Comparison of ENCODE assay signal across 8 cellular contexts in genomic region chr2:72915076-72915906, GRCh38. TPM values are rescaled to one million over a fixed set of nuclear protein-coding genes. Genes with fewer than 3 reads are reported as not detected.
A peak's percentile ranks its signal among the peaks of the same experiment; 100 is the strongest.
DNase-seq lines count a peak whose midpoint lies in the region; ATAC-seq and TF ChIP-seq lines count a peak whose summit lies in the region.

No MANE protein-coding gene starts in this region.

- peak overlapping the region; percentile 70 for H2AK5ac ChIP-seq in neuronal stem cell (ENCODE audit: low read depth, low read length)

- no peak overlapping the region for H2BK12ac ChIP-seq in neuronal stem cell (ENCODE audit: low read length)

- no peak overlapping the region for H3K14ac ChIP-seq in neuronal stem cell (ENCODE audit: low read length)

- peak overlapping the region; percentile 32 for H3K4me3 ChIP-seq in Jurkat, Clone E6-1 (ENCODE audit: low read length)
- peak overlapping the region; percentile 34 for H3K4me3 ChIP-seq in ectodermal cell (ENCODE audit: insufficient read depth, low read depth, low read length)
- peak overlapping the region in 1 of 2 donors; percentile 73 for H3K4me3 ChIP-seq in neuronal stem cell (ENCODE audit: low read length in 2 of 2)

- DNase-seq in Calu3 (no peak), neuronal stem cell (ENCODE audit: low spot score) (no peak), nucleus accumbens (lab: John Stamatoyannopoulos, UW) (no peak), inferior parietal cortex (ENCODE audit: extremely low spot score) (no peak), SK-N-DZ (ENCODE audit: low spot score) (no peak)
- no peak for DNase-seq in Jurkat, Clone E6-1 (ENCODE audit: low read depth, low spot score)

- H3K4me1 Mint-ChIP-seq in Calu3 (ENCODE audit: low read depth, unreplicated experiment) = peaks cover 13% of the 10 kb centered on the region

- H3K18ac ChIP-seq in neuronal stem cell (ENCODE audit: low read length) = peak overlapping the region; percentile 33

- intact Hi-C loops in Calu3 (cut with micrococcal nuclease; ENCODE audit: unreplicated experiment) = no loop called here

- peak overlapping the region; percentile 82 for H2BK15ac ChIP-seq in neuronal stem cell (ENCODE audit: low read length)

- H3K4me1 ChIP-seq in ectodermal cell (ENCODE audit: control insufficient read depth, insufficient read depth, low read length) (peaks cover 33% of the 10 kb centered on the region), neuronal stem cell (ENCODE audit: control insufficient read depth in 2 of 2, insufficient read depth in 1 of 2, low read depth in 1 of 2, low read length in 2 of 2) (peaks cover 8 to 24% of the 10 kb centered on the region in 2 donors)

- H3K27me3 ChIP-seq in ectodermal cell (ENCODE audit: control insufficient read depth, insufficient read depth, low read length, poor library complexity, severe bottlenecking) (peaks cover 100% of the 10 kb centered on the region), neuronal stem cell (ENCODE audit: control insufficient read depth in 3 of 3, insufficient read depth in 3 of 3, low read depth in 1 of 3, low read length in 3 of 3) (peaks cover 7 to 98% (median 71%) of the 10 kb centered on the region in 3 experiments)

- peak overlapping the region; percentile 73 for H2BK120ac ChIP-seq in neuronal stem cell (ENCODE audit: low read depth, low read length)

- no peak overlapping the region for H4K91ac ChIP-seq in neuronal stem cell (ENCODE audit: low read depth, low read length, poor library complexity)

- H3K79me1 ChIP-seq in neuronal stem cell (ENCODE audit: low read depth, low read length) = peaks cover 3% of the 10 kb centered on the region

- ATAC-seq in HG03108 (IDR thresholded peaks at IDR 0.05; ENCODE audit: unreplicated experiment) = no peak

- peak overlapping the region; percentile 38 for H3K9ac ChIP-seq in neuronal stem cell (ENCODE audit: low read depth, low read length, poor library complexity)

- H3K27me3 Mint-ChIP-seq in Calu3 (ENCODE audit: unreplicated experiment) = peaks cover 84% of the 10 kb centered on the region

- H2AFZ ChIP-seq in neuronal stem cell (ENCODE audit: low read length) = peak overlapping the region; percentile 87

- no peaks in the 10 kb centered on the region for H3K9me3 Mint-ChIP-seq in Calu3 (ENCODE audit: low read depth, unreplicated experiment)

- no peak overlapping the region for H4K8ac ChIP-seq in neuronal stem cell (ENCODE audit: low read depth, low read length)

- CTCF ChIA-PET in Calu3 (lab: Charles Lee) = no interaction called here

- peaks cover 14% of the 10 kb centered on the region for H3K36me3 Mint-ChIP-seq in Calu3 (ENCODE audit: insufficient read depth, unreplicated experiment)

- no peak for TF ChIP-seq CTCF in Calu3 (IDR thresholded peaks at IDR 0.05; ENCODE audit: unreplicated experiment)

- no peak overlapping the region for H3K4ac ChIP-seq in neuronal stem cell (ENCODE audit: low read length)

- H2BK5ac ChIP-seq in neuronal stem cell (ENCODE audit: low read length) = peak overlapping the region; percentile 85

- no peak overlapping the region for H3K27ac Mint-ChIP-seq in Calu3 (ENCODE audit: unreplicated experiment)

- no TSS peak for BruUV-seq in Calu3 (replicated peaks; lab: Mats Ljungman, UMichigan)

- H3K4me2 ChIP-seq in neuronal stem cell (ENCODE audit: insufficient read depth, low read length, poor library complexity, severe bottlenecking) = peak overlapping the region; percentile 91

- WGBS in ectodermal cell, 2 experiments = 1 to 2% methylated on average over 33 of the region's 33 CpGs
- no CpG with 5 or more reads among the region's 33 CpGs for WGBS in neuronal stem cell (ENCODE audit: extremely low coverage in 2 of 2, insufficient read length in 2 of 2, insufficient replicate concordance in 1 of 2), 2 donors

- no peaks in the 10 kb centered on the region for H3K9me3 ChIP-seq in ectodermal cell (ENCODE audit: control insufficient read depth, low read length)
- H3K9me3 ChIP-seq in neuronal stem cell (replicated peaks in 1 of 2; ENCODE audit: control insufficient read depth in 2 of 2, insufficient read depth in 1 of 2, low read depth in 1 of 2, low read length in 2 of 2) = no peaks in the 10 kb centered on the region

- H3K27ac ChIP-seq in ectodermal cell (ENCODE audit: insufficient read depth, low read depth, low read length, poor library complexity, severe bottlenecking) (no peak overlapping the region), neuronal stem cell (replicated peaks; ENCODE audit: low read length) (no peak overlapping the region)

- H3K4me3 Mint-ChIP-seq in Calu3 (ENCODE audit: low read depth, unreplicated experiment) = peak overlapping the region; percentile 68

- H3K36me3 ChIP-seq in ectodermal cell (ENCODE audit: control insufficient read depth, insufficient read depth, low read length) (no peaks in the 10 kb centered on the region), neuronal stem cell (replicated peaks in 1 of 2; ENCODE audit: control insufficient read depth in 2 of 2, insufficient read depth in 2 of 2, low read length in 2 of 2) (no peaks in the 10 kb centered on the region)

- no peak overlapping the region for H3K23ac ChIP-seq in neuronal stem cell (ENCODE audit: low read depth, low read length, poor library complexity)

RNA-seq across cellular contexts. Expression of gene EMX1, which starts 2.0 kb away (rescaled TPM):
- not detected in 2 replicates for total RNA-seq in Calu3 (2022)
- polyA plus RNA-seq in Jurkat, Clone E6-1 (2012; ENCODE audit: insufficient read depth, insufficient read length) = 8.9 TPM
- 3.4 TPM for polyA plus RNA-seq in ectodermal cell (2013, experiment 1 of 4)
- polyA plus RNA-seq in ectodermal cell (2013, experiment 2 of 4) = 3.5 TPM
- polyA plus RNA-seq in ectodermal cell (2013, experiment 3 of 4) = 3.0 TPM
- polyA plus RNA-seq in ectodermal cell (2013, experiment 4 of 4) = 5.8 TPM
- 29.5 TPM for polyA plus RNA-seq in neuronal stem cell (2013, experiment 1 of 2)
- 28.8 TPM for polyA plus RNA-seq in neuronal stem cell (2013, experiment 2 of 2)
- not detected in 2 replicates for polyA plus RNA-seq in SK-N-DZ (2014; cell fraction: cytosol; rRNA removed)
- polyA plus RNA-seq in SK-N-DZ (2014; cell fraction: nucleus; rRNA removed) = 0.63 TPM in 1 of 2 replicates, not detected in the other

RNA-seq across cellular contexts. Expression of gene SPR, which starts 28.1 kb away (rescaled TPM):
- 71.1 and 84.4 TPM in 2 replicates for total RNA-seq in Calu3 (2022)
- polyA plus RNA-seq in Jurkat, Clone E6-1 (2012; ENCODE audit: insufficient read depth, insufficient read length) = 28.4 TPM
- polyA plus RNA-seq in ectodermal cell (2013, experiment 1 of 4) = 2.9 TPM
- 3.3 TPM for polyA plus RNA-seq in ectodermal cell (2013, experiment 2 of 4)
- 1.6 TPM for polyA plus RNA-seq in ectodermal cell (2013, experiment 3 of 4)
- 2.9 TPM for polyA plus RNA-seq in ectodermal cell (2013, experiment 4 of 4)
- 3.7 TPM for polyA plus RNA-seq in neuronal stem cell (2013, experiment 1 of 2)
- 4.0 TPM for polyA plus RNA-seq in neuronal stem cell (2013, experiment 2 of 2)
- polyA plus RNA-seq in SK-N-DZ (2014; cell fraction: cytosol; rRNA removed) = 7.3 and 8.6 TPM in 2 replicates
- 3.8 and 5.1 TPM in 2 replicates for polyA plus RNA-seq in SK-N-DZ (2014; cell fraction: nucleus; rRNA removed)
